In genomic region chr14:91904483-91904882, GRCh38 we compare ENCODE assay signal across 24 cellular contexts. TPM values are rescaled to one million over a fixed set of nuclear protein-coding genes. Genes with fewer than 3 reads are reported as not detected.
"Had no signal": no experiment of that assay in that cellular context is flagged by ENCODE, and none has a peak within 500 bp of the region (broad histone marks: within the 10 kb centered on the region; RNA-seq: fewer than 3 reads in every experiment).

No MANE protein-coding gene starts in this region.

- H3K27ac ChIP-seq: colonic mucosa, foreskin keratinocyte, neural progenitor cell, ovary, prostate gland had no signal

- DNase-seq: colonic mucosa; effector CD4-positive, alpha-beta T cell; endodermal cell; foreskin keratinocyte; head of caudate nucleus; hypothalamus; kidney glomerular epithelial cell; mesenchymal stem cell; midbrain; nucleus accumbens; ovary; stimulated activated CD4-positive, alpha-beta T cell treated with anti-CD3 and anti-CD28 coated beads, Interleukin-2, amount 100 ng/mL, for 24 hours; stimulated activated CD4-positive, alpha-beta T cell treated with anti-CD3 and anti-CD28 coated beads, Interleukin-4, amount 100 ng/mL, for 4 hours; stimulated activated naive B cell treated with anti-CD40 and anti-IgM and Interleukin-4, amounts not matched to agents 10 μg/mL and 1 μg/mL and 100 μg/mL, for 72 hours; stimulated activated naive CD8-positive, alpha-beta T cell treated with anti-CD3 and anti-CD28 coated beads, Interleukin-15, amount 100 ng/mL, for 72 hours; testis had no signal

- H3K36me3 ChIP-seq: colonic mucosa, neural progenitor cell, ovary, prostate gland, vagina had no signal

- H3K4me3 ChIP-seq: colonic mucosa, lung, neural progenitor cell, ovary, prostate gland, skin epidermis, testis, vagina had no signal

- H3K27me3 ChIP-seq: colonic mucosa, neural progenitor cell, ovary, testis, vagina had no signal

- ATAC-seq: foreskin keratinocyte; natural killer cell treated with Interleukin-12 subunit alpha and Interleukin-12 subunit beta and Interleukin-15 and Interleukin-18, amount 100 ng/mL, for 72 hours; sciatic nerve; stimulated activated naive B cell treated with anti-CD40 and anti-IgM and Interleukin-4, amounts not matched to agents 10 μg/mL and 1 μg/mL and 100 μg/mL, for 72 hours; stimulated activated naive CD8-positive, alpha-beta T cell treated with anti-CD3 and anti-CD28 coated beads, Interleukin-15, amount 100 ng/mL, for 72 hours had no signal

- H3K9me3 ChIP-seq: colonic mucosa, ovary, prostate gland, testis, vagina had no signal

- H3K4me1 ChIP-seq: foreskin keratinocyte, neural progenitor cell, prostate gland had no signal

RNA-seq across cellular contexts. Expression of gene TC2N, which starts 37.1 kb away (rescaled TPM):
- polyA plus RNA-seq: endothelial cell of umbilical vein had no signal

RNA-seq across cellular contexts. Expression of gene FBLN5, which starts 43.0 kb away (rescaled TPM):
- total RNA-seq: natural killer cell treated with Interleukin-12 subunit alpha and Interleukin-12 subunit beta and Interleukin-15 and Interleukin-18, amount 100 ng/mL, for 72 hours had no signal
